36 cellular contexts compared by ENCODE assay signal in the genomic region with DNA sequence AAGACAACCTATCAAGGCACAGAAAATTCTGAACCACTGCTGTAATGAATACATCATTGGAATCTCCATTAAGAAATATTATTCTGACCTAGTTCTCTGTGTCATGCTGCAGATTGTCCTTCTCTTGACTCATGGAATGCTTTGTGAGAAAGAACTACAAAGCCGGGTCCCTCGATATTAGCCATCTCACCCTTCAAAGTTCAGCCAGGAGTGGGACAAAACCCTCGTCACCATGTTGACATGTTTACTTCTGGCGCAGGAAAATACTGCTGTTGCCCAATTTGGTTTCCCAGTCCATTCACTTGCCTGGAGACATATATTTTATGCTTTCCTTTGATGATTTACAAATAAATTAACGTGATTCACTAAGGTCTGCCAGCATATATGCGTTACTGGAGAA. TPM values are rescaled to one million over a fixed set of nuclear protein-coding genes. Genes with fewer than 3 reads are reported as not detected.
"Had no signal": no experiment of that assay in that cellular context is flagged by ENCODE, and none has a peak within 500 bp of the region (broad histone marks: within the 10 kb centered on the region; RNA-seq: fewer than 3 reads in every experiment).

No MANE protein-coding gene starts in this region.

- H3K27ac Mint-ChIP-seq: activated CD4-positive, alpha-beta memory T cell treated with anti-CD3 and anti-CD28 coated beads for 36 hours; activated CD4-positive, alpha-beta T cell treated with anti-CD3 and anti-CD28 coated beads for 36 hours; activated CD4-positive, alpha-beta T cell treated with anti-CD3 and anti-CD28 coated beads, Interleukin-2, amount 10 ng/mL, durations not matched to agents 24 days and 14 days; activated CD8-positive, alpha-beta memory T cell treated with anti-CD3 and anti-CD28 coated beads, Interleukin-2, amount 10 ng/mL, durations not matched to agents 7 days and 5 days; activated CD8-positive, alpha-beta T cell treated with anti-CD3 and anti-CD28 coated beads, Interleukin-2, amount 10 ng/mL, durations not matched to agents 7 days and 5 days; activated naive CD4-positive, alpha-beta T cell treated with anti-CD3 and anti-CD28 coated beads for 36 hours; activated naive CD4-positive, alpha-beta T cell treated with anti-CD3 and anti-CD28 coated beads, Interleukin-2, amount 50 U/mL, for 24 hours; activated naive CD8-positive, alpha-beta T cell treated with anti-CD3 and anti-CD28 coated beads for 36 hours; activated naive CD8-positive, alpha-beta T cell treated with anti-CD3 and anti-CD28 coated beads, Interleukin-2, amount 50 U/mL, for 24 hours; activated T-helper 1 cell treated with anti-CD3 and anti-CD28 coated beads, Interleukin-12 subunit alpha, Interleukin-12 subunit beta, Interleukin-2, Interleukin-4 antibody, amounts not matched to agents 30 ng/mL and 10 ng/mL and 1 ng/mL, durations not matched to agents 14 hours and 24 hours and 36 hours; activated T-helper 2 cell treated with anti-CD3 and anti-CD28 coated beads, Interferon-gamma antibody, Interleukin-2, Interleukin-4, amounts not matched to agents 10 μg/mL and 5 μg/mL and 100 μg/mL, durations not matched to agents 14 hours and 24 hours and 36 hours; brain; effector memory CD8-positive, alpha-beta T cell had no signal

- ATAC-seq: activated CD4-positive, alpha-beta T cell treated with anti-CD3 and anti-CD28 coated beads for 36 hours; activated CD8-positive, alpha-beta memory T cell treated with anti-CD3 and anti-CD28 coated beads, Interleukin-2, amount 10 ng/mL, durations not matched to agents 7 days and 5 days; activated CD8-positive, alpha-beta T cell treated with anti-CD3 and anti-CD28 coated beads, Interleukin-2, amount 10 ng/mL, durations not matched to agents 7 days and 5 days; activated naive CD8-positive, alpha-beta T cell treated with anti-CD3 and anti-CD28 coated beads, Interleukin-2, amount 50 U/mL, for 24 hours; effector memory CD8-positive, alpha-beta T cell; gastroesophageal sphincter had no signal

- H3K36me3 Mint-ChIP-seq: activated CD4-positive, alpha-beta memory T cell treated with anti-CD3 and anti-CD28 coated beads for 36 hours; activated CD8-positive, alpha-beta memory T cell treated with anti-CD3 and anti-CD28 coated beads, Interleukin-2, amount 10 ng/mL, durations not matched to agents 7 days and 5 days; activated naive CD4-positive, alpha-beta T cell treated with anti-CD3 and anti-CD28 coated beads, Interleukin-2, amount 50 U/mL, for 24 hours; activated naive CD8-positive, alpha-beta T cell treated with anti-CD3 and anti-CD28 coated beads for 36 hours; brain had no signal

- H3K4me3 ChIP-seq: adrenal gland, breast epithelium, cardiac muscle cell, esophagus muscularis mucosa, gastroesophageal sphincter had no signal

- H3K9me3 Mint-ChIP-seq: activated CD4-positive, alpha-beta memory T cell treated with anti-CD3 and anti-CD28 coated beads for 36 hours; activated CD4-positive, alpha-beta T cell treated with anti-CD3 and anti-CD28 coated beads, Interleukin-2, amount 10 ng/mL, durations not matched to agents 24 days and 14 days; activated naive CD4-positive, alpha-beta T cell treated with anti-CD3 and anti-CD28 coated beads for 36 hours; activated naive CD4-positive, alpha-beta T cell treated with anti-CD3 and anti-CD28 coated beads, Interleukin-2, amount 50 U/mL, for 24 hours; activated naive CD8-positive, alpha-beta T cell treated with anti-CD3 and anti-CD28 coated beads for 36 hours; activated naive CD8-positive, alpha-beta T cell treated with anti-CD3 and anti-CD28 coated beads, Interleukin-2, amount 50 U/mL, for 24 hours; activated T-helper 1 cell treated with anti-CD3 and anti-CD28 coated beads, Interleukin-12 subunit alpha, Interleukin-12 subunit beta, Interleukin-2, Interleukin-4 antibody, amounts not matched to agents 30 ng/mL and 10 ng/mL and 1 ng/mL, durations not matched to agents 14 hours and 24 hours and 36 hours; activated T-helper 2 cell treated with anti-CD3 and anti-CD28 coated beads, Interferon-gamma antibody, Interleukin-2, Interleukin-4, amounts not matched to agents 10 μg/mL and 5 μg/mL and 100 μg/mL, durations not matched to agents 14 hours and 24 hours and 36 hours; brain; central memory CD8-positive, alpha-beta T cell; effector memory CD8-positive, alpha-beta T cell had no signal

- DNase-seq: activated CD4-positive, alpha-beta memory T cell treated with anti-CD3 and anti-CD28 coated beads for 36 hours; activated CD4-positive, alpha-beta T cell treated with anti-CD3 and anti-CD28 coated beads for 36 hours; activated CD4-positive, alpha-beta T cell treated with anti-CD3 and anti-CD28 coated beads, Interleukin-2, amount 10 ng/mL, durations not matched to agents 24 days and 14 days; activated CD4-positive, CD25-positive, alpha-beta regulatory T cell; activated CD4-positive, CD25-positive, alpha-beta regulatory T cell treated with anti-CD3 and anti-CD28 coated beads, Interleukin-2, amount 50 U/mL, for 72 hours; activated CD8-positive, alpha-beta memory T cell treated with anti-CD3 and anti-CD28 coated beads, Interleukin-2, amount 10 ng/mL, durations not matched to agents 7 days and 5 days; activated CD8-positive, alpha-beta memory T cell treated with anti-CD3 and anti-CD28 coated beads, Interleukin-2, amount 50 U/mL, for 4 hours; activated CD8-positive, alpha-beta T cell treated with anti-CD3 and anti-CD28 coated beads, Interleukin-2, amount 10 ng/mL, durations not matched to agents 7 days and 5 days; activated effector memory CD4-positive, alpha-beta T cell treated with anti-CD3 and anti-CD28 coated beads, Interleukin-2, amount 50 U/mL, for 16 hours; activated naive CD4-positive, alpha-beta T cell treated with anti-CD3 and anti-CD28 coated beads for 36 hours; activated naive CD8-positive, alpha-beta T cell treated with anti-CD3 and anti-CD28 coated beads for 36 hours; activated naive CD8-positive, alpha-beta T cell treated with anti-CD3 and anti-CD28 coated beads, Interleukin-2, amount 50 U/mL, for 24 hours; activated T-cell treated with anti-CD3 and anti-CD28 coated beads, Interleukin-2, amount 50 U/mL, for 1 hour; activated T-cell treated with anti-CD3 and anti-CD28 coated beads, Interleukin-2, amount 50 U/mL, for 48 hours; adrenal gland; amygdala; aorta; cortex of kidney; dermis blood vessel endothelial cell; effector CD4-positive, alpha-beta T cell; effector memory CD8-positive, alpha-beta T cell; erythroblast; foreskin melanocyte; T-helper 2 cell had no signal

- H3K27ac ChIP-seq: adrenal gland, breast epithelium, cardiac muscle cell, esophagus muscularis mucosa, gastroesophageal sphincter had no signal

- H3K4me1 Mint-ChIP-seq: activated CD4-positive, alpha-beta T cell treated with anti-CD3 and anti-CD28 coated beads for 36 hours; activated CD4-positive, alpha-beta T cell treated with anti-CD3 and anti-CD28 coated beads, Interleukin-2, amount 10 ng/mL, durations not matched to agents 24 days and 14 days; activated CD8-positive, alpha-beta memory T cell treated with anti-CD3 and anti-CD28 coated beads, Interleukin-2, amount 10 ng/mL, durations not matched to agents 7 days and 5 days; activated naive CD4-positive, alpha-beta T cell treated with anti-CD3 and anti-CD28 coated beads, Interleukin-2, amount 50 U/mL, for 24 hours; activated naive CD8-positive, alpha-beta T cell treated with anti-CD3 and anti-CD28 coated beads for 36 hours; activated naive CD8-positive, alpha-beta T cell treated with anti-CD3 and anti-CD28 coated beads, Interleukin-2, amount 50 U/mL, for 24 hours; central memory CD8-positive, alpha-beta T cell had no signal

- H3K4me3 Mint-ChIP-seq: activated CD4-positive, alpha-beta memory T cell treated with anti-CD3 and anti-CD28 coated beads for 36 hours; activated CD4-positive, alpha-beta T cell treated with anti-CD3 and anti-CD28 coated beads for 36 hours; activated CD4-positive, alpha-beta T cell treated with anti-CD3 and anti-CD28 coated beads, Interleukin-2, amount 10 ng/mL, durations not matched to agents 24 days and 14 days; activated CD8-positive, alpha-beta memory T cell treated with anti-CD3 and anti-CD28 coated beads, Interleukin-2, amount 10 ng/mL, durations not matched to agents 7 days and 5 days; activated CD8-positive, alpha-beta T cell treated with anti-CD3 and anti-CD28 coated beads, Interleukin-2, amount 10 ng/mL, durations not matched to agents 7 days and 5 days; activated naive CD4-positive, alpha-beta T cell treated with anti-CD3 and anti-CD28 coated beads for 36 hours; activated naive CD4-positive, alpha-beta T cell treated with anti-CD3 and anti-CD28 coated beads, Interleukin-2, amount 50 U/mL, for 24 hours; activated naive CD8-positive, alpha-beta T cell treated with anti-CD3 and anti-CD28 coated beads for 36 hours; activated naive CD8-positive, alpha-beta T cell treated with anti-CD3 and anti-CD28 coated beads, Interleukin-2, amount 50 U/mL, for 24 hours; activated T-helper 1 cell treated with anti-CD3 and anti-CD28 coated beads, Interleukin-12 subunit alpha, Interleukin-12 subunit beta, Interleukin-2, Interleukin-4 antibody, amounts not matched to agents 30 ng/mL and 10 ng/mL and 1 ng/mL, durations not matched to agents 14 hours and 24 hours and 36 hours; brain; central memory CD8-positive, alpha-beta T cell; effector memory CD8-positive, alpha-beta T cell had no signal

RNA-seq across cellular contexts. Expression of a gene that starts 10.9 kb away (rescaled TPM):
- total RNA-seq: activated CD4-positive, alpha-beta memory T cell treated with anti-CD3 and anti-CD28 coated beads for 36 hours; activated CD4-positive, alpha-beta T cell treated with anti-CD3 and anti-CD28 coated beads for 36 hours; activated CD4-positive, alpha-beta T cell treated with anti-CD3 and anti-CD28 coated beads, Interleukin-2, amount 10 ng/mL, durations not matched to agents 24 days and 14 days; activated CD8-positive, alpha-beta memory T cell treated with anti-CD3 and anti-CD28 coated beads for 36 hours; activated CD8-positive, alpha-beta memory T cell treated with anti-CD3 and anti-CD28 coated beads, Interleukin-2, amount 10 ng/mL, durations not matched to agents 7 days and 5 days; activated CD8-positive, alpha-beta T cell treated with anti-CD3 and anti-CD28 coated beads, Interleukin-2, amount 10 ng/mL, durations not matched to agents 7 days and 5 days; activated naive CD4-positive, alpha-beta T cell treated with anti-CD3 and anti-CD28 coated beads for 36 hours; activated naive CD8-positive, alpha-beta T cell treated with anti-CD3 and anti-CD28 coated beads for 36 hours; activated T-helper 1 cell treated with anti-CD3 and anti-CD28 coated beads, Interleukin-12 subunit alpha, Interleukin-12 subunit beta, Interleukin-2, Interleukin-4 antibody, amounts not matched to agents 30 ng/mL and 10 ng/mL and 1 ng/mL, durations not matched to agents 14 hours and 24 hours and 36 hours; activated T-helper 2 cell treated with anti-CD3 and anti-CD28 coated beads, Interferon-gamma antibody, Interleukin-2, Interleukin-4, amounts not matched to agents 10 μg/mL and 5 μg/mL and 100 μg/mL, durations not matched to agents 14 hours and 24 hours and 36 hours; cerebellum; dermis blood vessel endothelial cell; T-helper 1 cell treated with Interleukin-12 subunit alpha and Interleukin-12 subunit beta and Interleukin-4 antibody, amounts not matched to agents 30 ng/mL and 1 ng/mL, for 36 hours had no signal
